2 cellular contexts compared by ENCODE assay signal in the genomic region with DNA sequence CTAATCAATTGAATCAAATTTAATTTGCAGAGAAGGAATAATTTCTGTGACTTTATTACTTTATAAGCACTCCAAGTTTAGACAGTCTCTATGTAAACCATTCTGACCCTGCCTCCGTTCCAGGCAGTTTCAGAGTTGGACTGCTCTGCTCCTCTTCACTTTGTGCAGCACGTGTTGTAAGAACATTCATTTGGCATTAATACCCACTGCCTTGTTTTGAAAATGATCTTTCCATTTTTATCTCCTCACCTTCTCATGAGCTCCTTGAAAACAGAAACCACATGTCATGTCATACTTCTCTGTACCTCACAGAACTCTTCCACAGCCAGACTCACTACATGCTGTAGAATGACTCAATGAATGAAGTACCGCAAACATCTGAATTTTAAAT.
TF ChIP-seq lines count a peak whose summit lies in the region.

No MANE protein-coding gene starts in this region.

TF ChIP-seq in IMR-90, 13 proteins besides CTCF, POLR2A, EP300 and RAD21:
- TF ChIP-seq, protein P1, sequence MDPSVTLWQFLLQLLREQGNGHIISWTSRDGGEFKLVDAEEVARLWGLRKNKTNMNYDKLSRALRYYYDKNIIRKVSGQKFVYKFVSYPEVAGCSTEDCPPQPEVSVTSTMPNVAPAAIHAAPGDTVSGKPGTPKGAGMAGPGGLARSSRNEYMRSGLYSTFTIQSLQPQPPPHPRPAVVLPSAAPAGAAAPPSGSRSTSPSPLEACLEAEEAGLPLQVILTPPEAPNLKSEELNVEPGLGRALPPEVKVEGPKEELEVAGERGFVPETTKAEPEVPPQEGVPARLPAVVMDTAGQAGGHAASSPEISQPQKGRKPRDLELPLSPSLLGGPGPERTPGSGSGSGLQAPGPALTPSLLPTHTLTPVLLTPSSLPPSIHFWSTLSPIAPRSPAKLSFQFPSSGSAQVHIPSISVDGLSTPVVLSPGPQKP (IDR thresholded peaks at IDR 0.05; ENCODE audit: borderline replicate concordance, low read depth, low read length): no peak
- TF ChIP-seq, protein P2, sequence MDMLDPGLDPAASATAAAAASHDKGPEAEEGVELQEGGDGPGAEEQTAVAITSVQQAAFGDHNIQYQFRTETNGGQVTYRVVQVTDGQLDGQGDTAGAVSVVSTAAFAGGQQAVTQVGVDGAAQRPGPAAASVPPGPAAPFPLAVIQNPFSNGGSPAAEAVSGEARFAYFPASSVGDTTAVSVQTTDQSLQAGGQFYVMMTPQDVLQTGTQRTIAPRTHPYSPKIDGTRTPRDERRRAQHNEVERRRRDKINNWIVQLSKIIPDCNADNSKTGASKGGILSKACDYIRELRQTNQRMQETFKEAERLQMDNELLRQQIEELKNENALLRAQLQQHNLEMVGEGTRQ (IDR thresholded peaks at IDR 0.05; ENCODE audit: low read depth, low read length): no peak
- no peak for TF ChIP-seq MXI1 (IDR thresholded peaks at IDR 0.05; ENCODE audit: borderline replicate concordance, low read depth, low read length)
- TF ChIP-seq RCOR1 (IDR thresholded peaks at IDR 0.05; ENCODE audit: insufficient replicate concordance, low read length): no peak
- TF ChIP-seq BHLHE40 (IDR thresholded peaks at IDR 0.05; ENCODE audit: low read depth, low read length): no peak
- no peak for TF ChIP-seq CHD1 (IDR thresholded peaks at IDR 0.05; ENCODE audit: low read depth, low read length)
- no peak for TF ChIP-seq CEBPB (IDR thresholded peaks at IDR 0.05; ENCODE audit: low read depth, low read length)
- no peak for TF ChIP-seq FOS (IDR thresholded peaks at IDR 0.05; ENCODE audit: low read depth, low read length)
- TF ChIP-seq NFE2L2 (IDR thresholded peaks at IDR 0.05; ENCODE audit: low read depth, low read length): no peak
- no peak for TF ChIP-seq RFX5 (IDR thresholded peaks at IDR 0.05; ENCODE audit: low read depth, low read length)
- no peak for TF ChIP-seq MAZ (IDR thresholded peaks at IDR 0.05; ENCODE audit: borderline replicate concordance, low read depth, low read length)
- no peak for TF ChIP-seq MAFK (IDR thresholded peaks at IDR 0.05; ENCODE audit: low read depth, low read length)
- no peak for TF ChIP-seq SMC3 (IDR thresholded peaks at IDR 0.05; ENCODE audit: low read depth, low read length)

TF ChIP-seq in K562, 482 proteins besides CTCF, POLR2A, EP300 and RAD21:
- no peak for TF ChIP-seq ZNF431 (CRISPR knock-in tag; IDR thresholded peaks at IDR 0.05)
- no peak for TF ChIP-seq ZBTB8A (IDR thresholded peaks at IDR 0.05; ENCODE audit: partially characterized antibody)
- no peak for TF ChIP-seq FOXJ2 (tag; IDR thresholded peaks at IDR 0.05)
- TF ChIP-seq, protein P3, sequence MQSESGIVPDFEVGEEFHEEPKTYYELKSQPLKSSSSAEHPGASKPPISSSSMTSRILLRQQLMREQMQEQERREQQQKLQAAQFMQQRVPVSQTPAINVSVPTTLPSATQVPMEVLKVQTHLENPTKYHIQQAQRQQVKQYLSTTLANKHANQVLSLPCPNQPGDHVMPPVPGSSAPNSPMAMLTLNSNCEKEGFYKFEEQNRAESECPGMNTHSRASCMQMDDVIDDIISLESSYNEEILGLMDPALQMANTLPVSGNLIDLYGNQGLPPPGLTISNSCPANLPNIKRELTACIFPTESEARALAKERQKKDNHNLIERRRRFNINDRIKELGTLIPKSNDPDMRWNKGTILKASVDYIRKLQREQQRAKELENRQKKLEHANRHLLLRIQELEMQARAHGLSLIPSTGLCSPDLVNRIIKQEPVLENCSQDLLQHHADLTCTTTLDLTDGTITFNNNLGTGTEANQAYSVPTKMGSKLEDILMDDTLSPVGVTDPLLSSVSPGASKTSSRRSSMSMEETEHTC (IDR thresholded peaks at IDR 0.05): no peak
- no peak for TF ChIP-seq ZKSCAN3 (CRISPR knock-in tag; IDR thresholded peaks at IDR 0.05)
- TF ChIP-seq SIN3A (IDR thresholded peaks at IDR 0.05; ENCODE audit: borderline replicate concordance in 2 of 2, control insufficient read depth in 1 of 2, low read depth in 2 of 2, low read length in 2 of 2): no peak
- no peak for TF ChIP-seq NR2F6 (CRISPR knock-in tag; IDR thresholded peaks at IDR 0.05)
TF ChIP-seq in K562: peak in this region for 0.
